1 cellular context compared by ENCODE assay signal in the genomic region with DNA sequence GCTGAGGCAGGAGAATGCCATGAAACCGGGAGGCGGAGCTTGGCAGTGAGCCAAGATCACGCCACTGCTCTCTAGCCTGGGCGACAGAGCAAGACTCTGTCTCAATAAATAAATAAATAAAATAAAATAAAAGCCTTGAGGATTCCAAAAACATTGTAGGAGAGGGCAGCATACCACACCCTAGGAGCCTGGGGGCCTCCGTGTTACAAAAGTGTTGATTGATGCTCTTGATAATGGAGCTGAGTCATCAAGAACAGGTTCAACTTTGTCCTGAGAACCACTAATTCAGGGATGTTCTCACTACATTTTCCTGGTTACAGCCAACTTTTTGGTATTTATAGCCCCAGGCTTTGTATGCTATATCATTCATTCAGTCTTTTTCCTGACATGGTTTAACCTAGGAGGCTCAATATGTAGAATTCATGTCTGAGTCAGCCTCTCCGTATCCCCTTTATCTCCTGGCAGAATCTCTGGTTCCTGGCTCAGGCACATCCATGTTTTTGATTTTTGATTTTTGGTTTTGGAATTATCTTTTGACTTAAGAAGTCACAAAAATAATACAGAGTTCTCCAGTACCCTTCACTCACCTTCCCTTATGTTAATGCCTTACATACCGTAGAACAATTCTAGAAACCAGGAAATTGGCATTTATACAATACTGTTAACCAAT.
TF ChIP-seq lines count a peak whose summit lies in the region.

No MANE protein-coding gene starts in this region.

TF ChIP-seq in K562, 482 proteins besides CTCF, POLR2A, EP300 and RAD21 (continued from another document and continues in another):
- TF ChIP-seq, protein P1, sequence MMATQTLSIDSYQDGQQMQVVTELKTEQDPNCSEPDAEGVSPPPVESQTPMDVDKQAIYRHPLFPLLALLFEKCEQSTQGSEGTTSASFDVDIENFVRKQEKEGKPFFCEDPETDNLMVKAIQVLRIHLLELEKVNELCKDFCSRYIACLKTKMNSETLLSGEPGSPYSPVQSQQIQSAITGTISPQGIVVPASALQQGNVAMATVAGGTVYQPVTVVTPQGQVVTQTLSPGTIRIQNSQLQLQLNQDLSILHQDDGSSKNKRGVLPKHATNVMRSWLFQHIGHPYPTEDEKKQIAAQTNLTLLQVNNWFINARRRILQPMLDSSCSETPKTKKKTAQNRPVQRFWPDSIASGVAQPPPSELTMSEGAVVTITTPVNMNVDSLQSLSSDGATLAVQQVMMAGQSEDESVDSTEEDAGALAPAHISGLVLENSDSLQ (IDR thresholded peaks at IDR 0.05): peak; percentile 64
- 0 out of 2 replicates have a peak, but pooled peaks have one; percentile 44 for TF ChIP-seq GATAD2B (IDR thresholded peaks at IDR 0.05; ENCODE audit: borderline replicate concordance)
- 0 out of 2 replicates have a peak, but pooled peaks have one; percentile 5 for TF ChIP-seq CXXC5 (CRISPR knock-in tag; IDR thresholded peaks at IDR 0.05)
- TF ChIP-seq, protein P2, sequence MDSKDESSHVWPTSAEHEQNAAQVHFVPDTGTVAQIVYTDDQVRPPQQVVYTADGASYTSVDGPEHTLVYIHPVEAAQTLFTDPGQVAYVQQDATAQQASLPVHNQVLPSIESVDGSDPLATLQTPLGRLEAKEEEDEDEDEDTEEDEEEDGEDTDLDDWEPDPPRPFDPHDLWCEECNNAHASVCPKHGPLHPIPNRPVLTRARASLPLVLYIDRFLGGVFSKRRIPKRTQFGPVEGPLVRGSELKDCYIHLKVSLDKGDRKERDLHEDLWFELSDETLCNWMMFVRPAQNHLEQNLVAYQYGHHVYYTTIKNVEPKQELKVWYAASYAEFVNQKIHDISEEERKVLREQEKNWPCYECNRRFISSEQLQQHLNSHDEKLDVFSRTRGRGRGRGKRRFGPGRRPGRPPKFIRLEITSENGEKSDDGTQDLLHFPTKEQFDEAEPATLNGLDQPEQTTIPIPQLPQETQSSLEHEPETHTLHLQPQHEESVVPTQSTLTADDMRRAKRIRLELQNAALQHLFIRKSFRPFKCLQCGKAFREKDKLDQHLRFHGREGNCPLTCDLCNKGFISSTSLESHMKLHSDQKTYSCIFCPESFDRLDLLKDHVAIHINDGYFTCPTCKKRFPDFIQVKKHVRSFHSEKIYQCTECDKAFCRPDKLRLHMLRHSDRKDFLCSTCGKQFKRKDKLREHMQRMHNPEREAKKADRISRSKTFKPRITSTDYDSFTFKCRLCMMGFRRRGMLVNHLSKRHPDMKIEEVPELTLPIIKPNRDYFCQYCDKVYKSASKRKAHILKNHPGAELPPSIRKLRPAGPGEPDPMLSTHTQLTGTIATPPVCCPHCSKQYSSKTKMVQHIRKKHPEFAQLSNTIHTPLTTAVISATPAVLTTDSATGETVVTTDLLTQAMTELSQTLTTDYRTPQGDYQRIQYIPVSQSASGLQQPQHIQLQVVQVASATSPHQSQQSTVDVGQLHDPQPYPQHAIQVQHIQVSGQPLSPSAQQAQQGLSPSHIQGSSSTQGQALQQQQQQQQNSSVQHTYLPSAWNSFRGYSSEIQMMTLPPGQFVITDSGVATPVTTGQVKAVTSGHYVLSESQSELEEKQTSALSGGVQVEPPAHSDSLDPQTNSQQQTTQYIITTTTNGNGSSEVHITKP (IDR thresholded peaks at IDR 0.05; ENCODE audit: partially characterized antibody): peak; percentile 50
- no peak for TF ChIP-seq ZBTB1 (CRISPR knock-in tag; IDR thresholded peaks at IDR 0.05; ENCODE audit: borderline replicate concordance, low read depth)
- TF ChIP-seq CHD1 (IDR thresholded peaks at IDR 0.05; ENCODE audit: low read length): peak; percentile 49
- 0 out of 2 replicates have a peak, but pooled peaks have one; percentile 16 for TF ChIP-seq HSF4 (CRISPR knock-in tag; IDR thresholded peaks at IDR 0.05; ENCODE audit: borderline replicate concordance)
- TF ChIP-seq, protein P3, sequence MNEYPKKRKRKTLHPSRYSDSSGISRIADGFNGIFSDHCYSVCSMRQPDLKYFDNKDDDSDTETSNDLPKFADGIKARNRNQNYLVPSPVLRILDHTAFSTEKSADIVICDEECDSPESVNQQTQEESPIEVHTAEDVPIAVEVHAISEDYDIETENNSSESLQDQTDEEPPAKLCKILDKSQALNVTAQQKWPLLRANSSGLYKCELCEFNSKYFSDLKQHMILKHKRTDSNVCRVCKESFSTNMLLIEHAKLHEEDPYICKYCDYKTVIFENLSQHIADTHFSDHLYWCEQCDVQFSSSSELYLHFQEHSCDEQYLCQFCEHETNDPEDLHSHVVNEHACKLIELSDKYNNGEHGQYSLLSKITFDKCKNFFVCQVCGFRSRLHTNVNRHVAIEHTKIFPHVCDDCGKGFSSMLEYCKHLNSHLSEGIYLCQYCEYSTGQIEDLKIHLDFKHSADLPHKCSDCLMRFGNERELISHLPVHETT (CRISPR knock-in tag; conservative IDR thresholded peaks at IDR 0.05 in 1 of 2, IDR thresholded peaks at IDR 0.05 in 1 of 2): peak in 1 of 2 experiments; percentile 62; a peak in 1 of 4 replicates
- TF ChIP-seq, protein P4, sequence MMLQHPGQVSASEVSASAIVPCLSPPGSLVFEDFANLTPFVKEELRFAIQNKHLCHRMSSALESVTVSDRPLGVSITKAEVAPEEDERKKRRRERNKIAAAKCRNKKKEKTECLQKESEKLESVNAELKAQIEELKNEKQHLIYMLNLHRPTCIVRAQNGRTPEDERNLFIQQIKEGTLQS (IDR thresholded peaks at IDR 0.05): peak; percentile 93
- TF ChIP-seq, protein P4 (CRISPR knock-in tag; conservative IDR thresholded peaks at IDR 0.05): peak; percentile 21; the same call in 1 of the 2 replicates
- no peak for TF ChIP-seq ERF (CRISPR knock-in tag; IDR thresholded peaks at IDR 0.05)
- TF ChIP-seq, protein P5, sequence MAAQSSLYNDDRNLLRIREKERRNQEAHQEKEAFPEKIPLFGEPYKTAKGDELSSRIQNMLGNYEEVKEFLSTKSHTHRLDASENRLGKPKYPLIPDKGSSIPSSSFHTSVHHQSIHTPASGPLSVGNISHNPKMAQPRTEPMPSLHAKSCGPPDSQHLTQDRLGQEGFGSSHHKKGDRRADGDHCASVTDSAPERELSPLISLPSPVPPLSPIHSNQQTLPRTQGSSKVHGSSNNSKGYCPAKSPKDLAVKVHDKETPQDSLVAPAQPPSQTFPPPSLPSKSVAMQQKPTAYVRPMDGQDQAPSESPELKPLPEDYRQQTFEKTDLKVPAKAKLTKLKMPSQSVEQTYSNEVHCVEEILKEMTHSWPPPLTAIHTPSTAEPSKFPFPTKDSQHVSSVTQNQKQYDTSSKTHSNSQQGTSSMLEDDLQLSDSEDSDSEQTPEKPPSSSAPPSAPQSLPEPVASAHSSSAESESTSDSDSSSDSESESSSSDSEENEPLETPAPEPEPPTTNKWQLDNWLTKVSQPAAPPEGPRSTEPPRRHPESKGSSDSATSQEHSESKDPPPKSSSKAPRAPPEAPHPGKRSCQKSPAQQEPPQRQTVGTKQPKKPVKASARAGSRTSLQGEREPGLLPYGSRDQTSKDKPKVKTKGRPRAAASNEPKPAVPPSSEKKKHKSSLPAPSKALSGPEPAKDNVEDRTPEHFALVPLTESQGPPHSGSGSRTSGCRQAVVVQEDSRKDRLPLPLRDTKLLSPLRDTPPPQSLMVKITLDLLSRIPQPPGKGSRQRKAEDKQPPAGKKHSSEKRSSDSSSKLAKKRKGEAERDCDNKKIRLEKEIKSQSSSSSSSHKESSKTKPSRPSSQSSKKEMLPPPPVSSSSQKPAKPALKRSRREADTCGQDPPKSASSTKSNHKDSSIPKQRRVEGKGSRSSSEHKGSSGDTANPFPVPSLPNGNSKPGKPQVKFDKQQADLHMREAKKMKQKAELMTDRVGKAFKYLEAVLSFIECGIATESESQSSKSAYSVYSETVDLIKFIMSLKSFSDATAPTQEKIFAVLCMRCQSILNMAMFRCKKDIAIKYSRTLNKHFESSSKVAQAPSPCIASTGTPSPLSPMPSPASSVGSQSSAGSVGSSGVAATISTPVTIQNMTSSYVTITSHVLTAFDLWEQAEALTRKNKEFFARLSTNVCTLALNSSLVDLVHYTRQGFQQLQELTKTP (IDR thresholded peaks at IDR 0.05; ENCODE audit: low read depth in 1 of 2, partially characterized antibody in 2 of 2): peak; percentile 20 to 61
- TF ChIP-seq NR2F6 (CRISPR knock-in tag; IDR thresholded peaks at IDR 0.05): no peak
- TF ChIP-seq SRSF9 (IDR thresholded peaks at IDR 0.05; ENCODE audit: borderline replicate concordance, low read depth, low read length): no peak
- TF ChIP-seq, protein P6, sequence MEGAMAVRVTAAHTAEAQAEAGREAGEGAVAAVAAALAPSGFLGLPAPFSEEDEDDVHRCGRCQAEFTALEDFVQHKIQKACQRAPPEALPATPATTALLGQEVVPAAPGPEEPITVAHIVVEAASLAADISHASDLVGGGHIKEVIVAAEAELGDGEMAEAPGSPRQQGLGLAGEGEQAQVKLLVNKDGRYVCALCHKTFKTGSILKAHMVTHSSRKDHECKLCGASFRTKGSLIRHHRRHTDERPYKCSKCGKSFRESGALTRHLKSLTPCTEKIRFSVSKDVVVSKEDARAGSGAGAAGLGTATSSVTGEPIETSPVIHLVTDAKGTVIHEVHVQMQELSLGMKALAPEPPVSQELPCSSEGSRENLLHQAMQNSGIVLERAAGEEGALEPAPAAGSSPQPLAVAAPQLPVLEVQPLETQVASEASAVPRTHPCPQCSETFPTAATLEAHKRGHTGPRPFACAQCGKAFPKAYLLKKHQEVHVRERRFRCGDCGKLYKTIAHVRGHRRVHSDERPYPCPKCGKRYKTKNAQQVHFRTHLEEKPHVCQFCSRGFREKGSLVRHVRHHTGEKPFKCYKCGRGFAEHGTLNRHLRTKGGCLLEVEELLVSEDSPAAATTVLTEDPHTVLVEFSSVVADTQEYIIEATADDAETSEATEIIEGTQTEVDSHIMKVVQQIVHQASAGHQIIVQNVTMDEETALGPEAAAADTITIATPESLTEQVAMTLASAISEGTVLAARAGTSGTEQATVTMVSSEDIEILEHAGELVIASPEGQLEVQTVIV (CRISPR knock-in tag; IDR thresholded peaks at IDR 0.05; ENCODE audit: borderline replicate concordance): no peak
- TF ChIP-seq SOX6 (IDR thresholded peaks at IDR 0.05): 0 out of 2 replicates have a peak, but pooled peaks have one; percentile 21
- no peak for TF ChIP-seq ZNF699 (CRISPR knock-in tag; IDR thresholded peaks at IDR 0.05; ENCODE audit: insufficient replicate concordance)
- TF ChIP-seq LEF1 (IDR thresholded peaks at IDR 0.05): peak; percentile 64; the same call in 1 of the 2 replicates
- peak; percentile 76; the same call in 1 of the 2 replicates for TF ChIP-seq BACH1 (tag; IDR thresholded peaks at IDR 0.05)
- TF ChIP-seq, protein P7, sequence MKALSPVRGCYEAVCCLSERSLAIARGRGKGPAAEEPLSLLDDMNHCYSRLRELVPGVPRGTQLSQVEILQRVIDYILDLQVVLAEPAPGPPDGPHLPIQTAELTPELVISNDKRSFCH (CRISPR knock-in tag; IDR thresholded peaks at IDR 0.05): no peak
- TF ChIP-seq, protein P7 (tag; IDR thresholded peaks at IDR 0.05): peak; percentile 39; the same call in 1 of the 2 replicates
- peak; percentile 60 for TF ChIP-seq CCNT2 (IDR thresholded peaks at IDR 0.05; ENCODE audit: borderline replicate concordance, extremely low read depth, insufficient read length, low read depth, low read length)
- no peak for TF ChIP-seq ETV1 (tag; conservative IDR thresholded peaks at IDR 0.05; ENCODE audit: low read depth)
- 0 out of 2 replicates have a peak, but pooled peaks have one; percentile 61 for TF ChIP-seq BRD4 (IDR thresholded peaks at IDR 0.05)
- TF ChIP-seq ZNF174 (CRISPR knock-in tag; IDR thresholded peaks at IDR 0.05): 0 out of 2 replicates have a peak, but pooled peaks have one; percentile 53
- TF ChIP-seq, protein P8, sequence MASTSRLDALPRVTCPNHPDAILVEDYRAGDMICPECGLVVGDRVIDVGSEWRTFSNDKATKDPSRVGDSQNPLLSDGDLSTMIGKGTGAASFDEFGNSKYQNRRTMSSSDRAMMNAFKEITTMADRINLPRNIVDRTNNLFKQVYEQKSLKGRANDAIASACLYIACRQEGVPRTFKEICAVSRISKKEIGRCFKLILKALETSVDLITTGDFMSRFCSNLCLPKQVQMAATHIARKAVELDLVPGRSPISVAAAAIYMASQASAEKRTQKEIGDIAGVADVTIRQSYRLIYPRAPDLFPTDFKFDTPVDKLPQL (IDR thresholded peaks at IDR 0.05; ENCODE audit: extremely low read depth, insufficient read length): no peak
- TF ChIP-seq NONO (IDR thresholded peaks at IDR 0.05; ENCODE audit: low read depth in 2 of 2, low read length in 1 of 2): no peak
- peak; percentile 32 for TF ChIP-seq CEBPB (tag; IDR thresholded peaks at IDR 0.05)
- TF ChIP-seq NR2C2 (CRISPR knock-in tag; IDR thresholded peaks at IDR 0.05): no peak
- TF ChIP-seq NR2C2 (tag; IDR thresholded peaks at IDR 0.05): peak; percentile 48; the same call in 1 of the 2 replicates
- TF ChIP-seq, protein P9, sequence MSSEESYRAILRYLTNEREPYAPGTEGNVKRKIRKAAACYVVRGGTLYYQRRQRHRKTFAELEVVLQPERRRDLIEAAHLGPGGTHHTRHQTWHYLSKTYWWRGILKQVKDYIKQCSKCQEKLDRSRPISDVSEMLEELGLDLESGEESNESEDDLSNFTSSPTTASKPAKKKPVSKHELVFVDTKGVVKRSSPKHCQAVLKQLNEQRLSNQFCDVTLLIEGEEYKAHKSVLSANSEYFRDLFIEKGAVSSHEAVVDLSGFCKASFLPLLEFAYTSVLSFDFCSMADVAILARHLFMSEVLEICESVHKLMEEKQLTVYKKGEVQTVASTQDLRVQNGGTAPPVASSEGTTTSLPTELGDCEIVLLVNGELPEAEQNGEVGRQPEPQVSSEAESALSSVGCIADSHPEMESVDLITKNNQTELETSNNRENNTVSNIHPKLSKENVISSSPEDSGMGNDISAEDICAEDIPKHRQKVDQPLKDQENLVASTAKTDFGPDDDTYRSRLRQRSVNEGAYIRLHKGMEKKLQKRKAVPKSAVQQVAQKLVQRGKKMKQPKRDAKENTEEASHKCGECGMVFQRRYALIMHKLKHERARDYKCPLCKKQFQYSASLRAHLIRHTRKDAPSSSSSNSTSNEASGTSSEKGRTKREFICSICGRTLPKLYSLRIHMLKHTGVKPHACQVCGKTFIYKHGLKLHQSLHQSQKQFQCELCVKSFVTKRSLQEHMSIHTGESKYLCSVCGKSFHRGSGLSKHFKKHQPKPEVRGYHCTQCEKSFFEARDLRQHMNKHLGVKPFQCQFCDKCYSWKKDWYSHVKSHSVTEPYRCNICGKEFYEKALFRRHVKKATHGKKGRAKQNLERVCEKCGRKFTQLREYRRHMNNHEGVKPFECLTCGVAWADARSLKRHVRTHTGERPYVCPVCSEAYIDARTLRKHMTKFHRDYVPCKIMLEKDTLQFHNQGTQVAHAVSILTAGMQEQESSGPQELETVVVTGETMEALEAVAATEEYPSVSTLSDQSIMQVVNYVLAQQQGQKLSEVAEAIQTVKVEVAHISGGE (CRISPR knock-in tag; IDR thresholded peaks at IDR 0.05): peak in 1 of 3 experiments; percentile 19; a peak in 1 of 6 replicates
- TF ChIP-seq BRF1 (IDR thresholded peaks at IDR 0.05; ENCODE audit: borderline replicate concordance, extremely low read depth, insufficient read length): no peak
- TF ChIP-seq BMI1 (IDR thresholded peaks at IDR 0.05; ENCODE audit: low read length): no peak
